In genomic region chr2:231933916-231934401, GRCh38 we compare ENCODE assay signal across 12 cellular contexts. TPM values are rescaled to one million over a fixed set of nuclear protein-coding genes. Genes with fewer than 3 reads are reported as not detected.
A peak's percentile ranks its signal among the peaks of the same experiment; 100 is the strongest.
DNase-seq lines count a peak whose midpoint lies in the region; ATAC-seq and TF ChIP-seq lines count a peak whose summit lies in the region.
"Had no signal": no experiment of that assay in that cellular context is flagged by ENCODE, and none has a peak within 500 bp of the region (broad histone marks: within the 10 kb centered on the region; RNA-seq: fewer than 3 reads in every experiment).

No MANE protein-coding gene starts in this region.

- ATAC-seq in Right ventricle myocardium superior (ENCODE audit: poor library complexity) (peak; percentile 14), sciatic nerve (peak; percentile 55)

- no peak for TF ChIP-seq CTCF in foreskin fibroblast (IDR thresholded peaks at IDR 0.05; ENCODE audit: low read depth, low read length)

- H3K4me3 ChIP-seq in foreskin fibroblast (ENCODE audit: low read depth in 1 of 2, low read length in 2 of 2): no peak overlapping the region

- DNase-seq in D341Med (ENCODE audit: low spot score) (peak; percentile 29), NCI-H1694 (lab: John Stamatoyannopoulos, UW) (peak; percentile 60), Right ventricle myocardium superior (peak; percentile 82), sciatic nerve (ENCODE audit: low spot score) (peak; percentile 74), retina (no peak), foreskin fibroblast (no peak), H4 (ENCODE audit: low spot score) (no peak), activated gamma-delta T cell treated with Interleukin-2 at 50 U/mL for 16 hours (no peak)
- DNase-seq: activated CD4-positive, alpha-beta memory T cell treated with anti-CD3 and anti-CD28 coated beads, Interleukin-2, amount 10 ng/mL, durations not matched to agents 7 days and 5 days; amygdala; foreskin melanocyte had no signal

- intact Hi-C loops in Right ventricle myocardium superior (cut with DNase I): no loop called here
- intact Hi-C loops in sciatic nerve (cut with DNase I): no loop called here

RNA-seq across cellular contexts. Expression of gene NPPC, which starts 7.8 kb away (rescaled TPM):
- 7.7 TPM for total RNA-seq in Right ventricle myocardium superior
- total RNA-seq in sciatic nerve: 0.67 TPM
- not detected in 2 replicates for total RNA-seq in H4 (2014; rRNA removed; shearing (Covaris generic))
- total RNA-seq: activated CD4-positive, alpha-beta memory T cell treated with anti-CD3 and anti-CD28 coated beads, Interleukin-2, amount 10 ng/mL, durations not matched to agents 7 days and 5 days; chondrocyte had no signal

RNA-seq across cellular contexts. Expression of gene DIS3L2, which starts 27.6 kb away (rescaled TPM):
- total RNA-seq in Right ventricle myocardium superior: 17.6 TPM
- 46.5 TPM for total RNA-seq in sciatic nerve
- total RNA-seq in H4 (2014; rRNA removed; shearing (Covaris generic)): 14.0 and 16.7 TPM in 2 replicates

Comparison
In these comparisons a context has a peak if more than half of its experiments do, and no peak if none do; other contexts are left out.
1. DNase-seq: peak in D341Med (single experiment), NCI-H1694 (single experiment), Right ventricle myocardium superior (single experiment) and sciatic nerve (single experiment); none in retina (single experiment), foreskin fibroblast (0 of 2), H4 (single experiment) and activated gamma-delta T cell treated with Interleukin-2 at 50 U/mL for 16 hours (single experiment).